8 cellular contexts compared by ENCODE assay signal in genomic region chr7:7176421-7177043, GRCh38. TPM values are rescaled to one million over a fixed set of nuclear protein-coding genes. Genes with fewer than 3 reads are reported as not detected.
DNase-seq lines count a peak whose midpoint lies in the region; ATAC-seq, FAIRE-seq and TF ChIP-seq lines count a peak whose summit lies in the region.

No MANE protein-coding gene starts in this region.

- TF ChIP-seq CTCF in CD14-positive monocyte (IDR thresholded peaks at IDR 0.05) (no peak), bronchial epithelial cell (IDR thresholded peaks at IDR 0.05; ENCODE audit: insufficient read depth, low read length, severe bottlenecking) (no peak)

- H3K27me3 Mint-ChIP-seq in CD14-positive monocyte (ENCODE audit: low read depth in 3 of 3), result peaks cover 0 to 2% (median 0%) of the 10 kb centered on the region in 3 donors

- peak overlapping the region in 1 of 2 donors; percentile 48 for H3K4me3 Mint-ChIP-seq in CD14-positive monocyte

- no peaks in the 10 kb centered on the region for H3K27me3 ChIP-seq in bronchial epithelial cell (ENCODE audit: control insufficient read depth, insufficient read depth, low read length)

- H3K36me3 Mint-ChIP-seq in CD14-positive monocyte, result peaks cover 0 to 7% of the 10 kb centered on the region in 2 donors

- no peak for ATAC-seq in HG02981 (IDR thresholded peaks at IDR 0.05; ENCODE audit: unreplicated experiment)

- no peak for FAIRE-seq in bronchial epithelial cell (lab: Jason Lieb, UNC)

- no peak overlapping the region for H3K4me3 ChIP-seq in bronchial epithelial cell (ENCODE audit: low read depth, low read length)

- DNase-seq in CD14-positive monocyte (ENCODE audit: low spot score) (no peak), MV-4-11 (lab: John Stamatoyannopoulos, UW) (peak; percentile 68), bronchial epithelial cell (ENCODE audit: low read depth) (peak; percentile 93), myocyte (ENCODE audit: low read depth) (peak; percentile 90), NCI-H1417 treated with DMSO at 0.1 percent for 48 hours (lab: John Stamatoyannopoulos, UW) (no peak), hypothalamus (lab: John Stamatoyannopoulos, UW) (no peak)
- no peak for DNase-seq in stimulated activated CD4-positive, alpha-beta T cell treated with anti-CD3 and anti-CD28 coated beads, Interleukin-4, amount 100 ng/mL, for 4 hours

- H3K9me3 Mint-ChIP-seq in CD14-positive monocyte, result peaks cover 4 to 14% (median 7%) of the 10 kb centered on the region in 7 donors

- no peaks in the 10 kb centered on the region for H3K36me3 ChIP-seq in bronchial epithelial cell (ENCODE audit: control insufficient read depth, insufficient read depth, low read length)

- intact Hi-C loops in CD14-positive monocyte (cut with micrococcal nuclease), result loop anchor here in 1 of 2 donors (10.0 kb wide), 1 partner anchor 388 kb away; the partner anchor contains the start of gene MIOS

- peaks cover 23% of the 10 kb centered on the region for H3K4me1 Mint-ChIP-seq in CD14-positive monocyte

- peak overlapping the region; percentile 43 to 87 (median 84) for H3K27ac Mint-ChIP-seq in CD14-positive monocyte

RNA-seq across cellular contexts. Expression of gene C1GALT1, which starts 5.8 kb away (rescaled TPM):
- 10 to 100 TPM; 45.1 to 47.7 TPM for polyA plus RNA-seq in CD14-positive monocyte
- total RNA-seq in bronchial epithelial cell (30.3 and 31.1 TPM in 2 replicates), myocyte (164 and 171 TPM in 2 replicates)
- 28.3 TPM for polyA plus RNA-seq in myocyte (2012)

Comparison
In these comparisons a context has a peak if more than half of its experiments do, and no peak if none do; other contexts are left out.
1. DNase-seq: peak in MV-4-11 (single experiment), bronchial epithelial cell (single experiment) and myocyte (single experiment); none in CD14-positive monocyte (single experiment), NCI-H1417 treated with DMSO at 0.1 percent for 48 hours (single experiment), stimulated activated CD4-positive, alpha-beta T cell treated with anti-CD3 and anti-CD28 coated beads, Interleukin-4, amount 100 ng/mL, for 4 hours (0 of 2) and hypothalamus (0 of 51).